In the genomic region with DNA sequence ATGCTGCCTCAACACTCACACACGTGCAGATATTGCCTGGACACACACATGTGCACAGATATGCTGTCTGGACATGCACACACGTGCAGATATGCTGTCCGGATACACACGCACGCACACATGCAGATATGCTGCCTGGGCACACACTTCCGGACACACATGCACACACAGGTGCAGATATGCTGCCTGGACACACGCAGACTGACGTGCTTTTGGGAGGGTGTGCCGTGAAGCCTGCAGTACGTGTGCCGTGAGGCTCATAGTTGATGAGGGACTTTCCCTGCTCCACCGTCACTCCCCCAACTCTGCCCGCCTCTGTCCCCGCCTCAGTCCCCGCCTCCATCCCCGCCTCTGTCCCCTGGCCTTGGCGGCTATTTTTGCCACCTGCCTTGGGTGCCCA, we compare ENCODE assay signal across 8 cellular contexts. TPM values are rescaled to one million over a fixed set of nuclear protein-coding genes. Genes with fewer than 3 reads are reported as not detected.
DNase-seq lines count a peak whose midpoint lies in the region; ATAC-seq and TF ChIP-seq lines count a peak whose summit lies in the region.

No MANE protein-coding gene starts in this region.

- no peak overlapping the region for H3K27ac ChIP-seq in sigmoid colon

- no peak for TF ChIP-seq POLR2A in sigmoid colon (IDR thresholded peaks at IDR 0.05)

- DNase-seq in activated T-cell treated with anti-CD3 and anti-CD28 coated beads for 24 hours (ENCODE audit: low read depth) (peak; percentile 16), activated T-cell treated with anti-CD3 and anti-CD28 coated beads for 4 hours (no peak), left colon (peak; percentile 53 to 67), retina (no peak), MV-4-11 (lab: John Stamatoyannopoulos, UW) (no peak), sigmoid colon (no peak)
- peak; percentile 67 for DNase-seq in activated CD4-positive, CD25-positive, alpha-beta regulatory T cell treated with anti-CD3 and anti-CD28 coated beads, Interleukin-2, amount 50 U/mL, for 72 hours

- TF ChIP-seq CTCF in sigmoid colon (IDR thresholded peaks at IDR 0.05), result no peak

- no peaks in the 10 kb centered on the region for H3K9me3 ChIP-seq in sigmoid colon

- H3K36me3 ChIP-seq in sigmoid colon, result peaks cover 0 to 11% (median 1%) of the 10 kb centered on the region in 4 donors

- peak; percentile 58 for ATAC-seq in HG03045 (IDR thresholded peaks at IDR 0.05; ENCODE audit: unreplicated experiment)
- peak; percentile 68 for ATAC-seq in left colon

- no peak overlapping the region for H3K4me3 ChIP-seq in sigmoid colon

- WGBS in sigmoid colon, 2 donors, result 22 to 40% methylated on average over 17 of the region's 17 CpGs

- intact Hi-C loops in left colon (cut with DNase I, micrococcal nuclease) (no loop called here), sigmoid colon (cut with DNase I) (no loop called here)

- TF ChIP-seq EP300 in sigmoid colon (IDR thresholded peaks at IDR 0.05), result no peak

- H3K4me1 ChIP-seq in sigmoid colon, result no peaks in the 10 kb centered on the region

- peaks cover 0 to 38% (median 33%) of the 10 kb centered on the region in 3 donors for H3K27me3 ChIP-seq in sigmoid colon

RNA-seq across cellular contexts. Expression of a gene that starts 14.7 kb away (rescaled TPM):
- total RNA-seq in left colon (10 to 100 TPM; 17.0 to 17.2 TPM), sigmoid colon (10 to 100 TPM in 1 of 4 donors, 1 to 10 TPM in 3; 6.1 to 10.0 (median 8.0) TPM)
- 10 to 100 TPM in 1 of 3 donors, 1 to 10 TPM in 2; 1.2 to 12.1 (median 3.0) TPM for polyA plus RNA-seq in sigmoid colon

RNA-seq across cellular contexts. Expression of a gene that starts 32.9 kb away (rescaled TPM):
- 1 to 10 TPM; 1.6 to 2.0 TPM for total RNA-seq in left colon
- not detected for total RNA-seq in sigmoid colon
- polyA plus RNA-seq in sigmoid colon, result 1 to 10 TPM in 1 of 3 donors, not detected in 2; 1.1 TPM

RNA-seq across cellular contexts. Expression of a gene that starts 39.3 kb away (rescaled TPM):
- total RNA-seq in left colon (10 to 100 TPM; 28.7 to 40.9 TPM), sigmoid colon (10 to 100 TPM in 1 of 4 donors, 1 to 10 TPM in 3; 7.1 to 15.2 (median 7.6) TPM)
- polyA plus RNA-seq in sigmoid colon, result 10 to 100 TPM in 1 of 3 donors, 1 to 10 TPM in 2; 1.2 to 13.3 (median 4.2) TPM

RNA-seq across cellular contexts. Expression of a gene that starts 52.7 kb away (rescaled TPM):
- 10 to 100 TPM; 47.8 to 49.6 TPM for total RNA-seq in left colon
- 1 to 10 TPM; 3.5 to 8.9 (median 5.1) TPM for total RNA-seq in sigmoid colon
- polyA plus RNA-seq in sigmoid colon, result 10 to 100 TPM; 19.8 to 26.2 (median 23.6) TPM

Comparison
In these comparisons a context has a peak if more than half of its experiments do, and no peak if none do; other contexts are left out.
1. DNase-seq: peak in activated T-cell treated with anti-CD3 and anti-CD28 coated beads for 24 hours (single experiment), activated CD4-positive, CD25-positive, alpha-beta regulatory T cell treated with anti-CD3 and anti-CD28 coated beads, Interleukin-2, amount 50 U/mL, for 72 hours (single experiment) and left colon (2 of 2); none in activated T-cell treated with anti-CD3 and anti-CD28 coated beads for 4 hours (single experiment), retina (single experiment), MV-4-11 (single experiment) and sigmoid colon (single experiment).